Comparison of ENCODE assay signal across 8 cellular contexts in the genomic region with DNA sequence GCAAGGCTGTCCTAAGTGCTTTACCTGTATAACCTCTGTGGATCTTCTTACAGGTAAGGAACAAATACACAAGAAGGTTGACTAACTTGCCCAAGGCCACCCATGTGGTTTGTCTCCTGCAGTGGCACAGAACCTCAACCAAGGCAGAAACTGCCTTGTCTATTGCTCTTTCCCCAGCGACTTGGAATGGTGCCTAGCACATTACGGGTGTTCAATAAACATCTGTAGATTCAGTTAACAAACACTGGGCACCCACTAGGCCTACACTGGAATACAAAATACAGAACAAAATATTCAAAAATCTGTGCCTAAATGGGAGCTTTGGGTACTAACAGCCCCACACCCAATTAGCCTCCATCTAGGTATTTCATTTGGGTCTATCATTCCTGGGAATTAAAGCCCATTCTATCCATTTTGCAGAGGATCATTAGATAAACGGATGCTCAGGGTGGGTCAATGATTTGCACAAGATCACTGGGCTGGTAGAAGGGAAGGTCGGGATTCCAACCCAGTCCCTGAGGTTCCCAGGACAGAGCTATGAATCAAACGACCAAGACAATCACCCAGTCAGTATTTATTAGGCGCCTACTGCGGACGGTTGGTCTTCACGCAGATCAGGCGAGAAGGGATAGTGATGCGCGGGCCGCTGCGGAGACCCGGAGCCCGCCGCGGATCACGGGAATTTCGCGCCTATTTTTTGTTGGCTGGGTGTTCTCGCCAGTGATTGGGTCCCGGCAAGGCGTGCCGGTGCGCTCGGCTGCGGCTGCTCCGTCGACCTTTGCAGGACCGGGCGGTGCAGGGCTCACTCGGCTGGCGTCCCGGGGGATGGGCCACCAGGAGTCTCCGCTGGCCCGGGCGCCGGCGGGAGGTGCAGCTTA. TPM values are rescaled to one million over a fixed set of nuclear protein-coding genes. Genes with fewer than 3 reads are reported as not detected.
DNase-seq lines count a peak whose midpoint lies in the region; ATAC-seq and TF ChIP-seq lines count a peak whose summit lies in the region.

A gene (plus strand): TSS at position 771 of the 878 bp plus-strand sequence. CDS start 55 bp downstream, at position 826.

- peak within 1 kb of the TSS; percentile 87 for H2AFZ ChIP-seq in mesenchymal stem cell (ENCODE audit: low read depth, low read length)

- peak within 1 kb of the TSS; percentile 100 for H3K27ac ChIP-seq in mesenchymal stem cell (ENCODE audit: low read length, poor library complexity, severe bottlenecking)

- H3K27ac Mint-ChIP-seq in WTC11: peak within 1 kb of the TSS; percentile 100
- H3K27ac Mint-ChIP-seq in stimulated activated effector memory CD8-positive, alpha-beta T cell treated with anti-CD3 and anti-CD28 coated beads, Interleukin-12 subunit alpha, Interleukin-12 subunit beta, amount 100 ng/mL, for 72 hours: peak within 1 kb of the TSS; percentile 100

- CTCF ChIA-PET in WTC11 (lab: Charles Lee): interaction anchor here (1.2 to 4.6 kb wide), 6 partner anchors 8 to 324 kb away, joined by 3 to 21 read pairs (median 4); no protein-coding TSS in a partner anchor

- peaks cover 0 to 4% of the 10 kb centered on the region in 2 experiments for H3K27me3 ChIP-seq in mesenchymal stem cell (ENCODE audit: control insufficient read depth in 1 of 2, insufficient read depth in 1 of 2, low read length in 2 of 2)

- peak within 1 kb of the TSS; percentile 100 for H4K8ac ChIP-seq in mesenchymal stem cell (ENCODE audit: low read length)

- peak within 1 kb of the TSS; percentile 93 for H3K4me2 ChIP-seq in mesenchymal stem cell (ENCODE audit: low read length, poor library complexity, severe bottlenecking)

- TF ChIP-seq POLR2A in GM18505 (IDR thresholded peaks at IDR 0.05; ENCODE audit: borderline replicate concordance, extremely low read depth, insufficient read depth, insufficient read length): no peak

- peak within 1 kb of the TSS; percentile 83 for H3K4me3 Mint-ChIP-seq in WTC11
- H3K4me3 Mint-ChIP-seq in stimulated activated effector memory CD8-positive, alpha-beta T cell treated with anti-CD3 and anti-CD28 coated beads, Interleukin-12 subunit alpha, Interleukin-12 subunit beta, amount 100 ng/mL, for 72 hours: peak within 1 kb of the TSS; percentile 84

- WGBS in mesenchymal stem cell: 3% methylated on average over 32 of the region's 40 CpGs

- peak within 1 kb of the TSS; percentile 86 to 96 for H2BK12ac ChIP-seq in mesenchymal stem cell (ENCODE audit: low read length in 2 of 2)

- peak within 1 kb of the TSS; percentile 100 for H2BK15ac ChIP-seq in mesenchymal stem cell (ENCODE audit: low read depth, poor library complexity, severe bottlenecking)

- ATAC-seq in GM18505 (IDR thresholded peaks at IDR 0.05; ENCODE audit: unreplicated experiment) (peak; percentile 45), HG02938 (IDR thresholded peaks at IDR 0.05; ENCODE audit: unreplicated experiment) (peak; percentile 30), WTC11 (peak; percentile 68)
- peak; percentile 58 for ATAC-seq in stimulated activated effector memory CD8-positive, alpha-beta T cell treated with anti-CD3 and anti-CD28 coated beads, Interleukin-12 subunit alpha, Interleukin-12 subunit beta, amount 100 ng/mL, for 72 hours

- peak within 1 kb of the TSS in 1 of 2 experiments; percentile 82 for H3K23ac ChIP-seq in mesenchymal stem cell (ENCODE audit: low read length in 2 of 2)

- no peak for TF ChIP-seq CTCF in WTC11 (IDR thresholded peaks at IDR 0.05)

- H2AK5ac ChIP-seq in mesenchymal stem cell (ENCODE audit: low read length, severe bottlenecking): no peak within 1 kb of the TSS

- H3K18ac ChIP-seq in mesenchymal stem cell (ENCODE audit: low read depth in 1 of 2, low read length in 2 of 2): peak within 1 kb of the TSS; percentile 96 to 99

- peaks cover 3% of the 10 kb centered on the region for H3K79me1 ChIP-seq in mesenchymal stem cell (replicated peaks; ENCODE audit: low read length, poor library complexity, severe bottlenecking)

- H2BK5ac ChIP-seq in mesenchymal stem cell (ENCODE audit: low read depth, low read length, poor library complexity, severe bottlenecking): peak within 1 kb of the TSS; percentile 100

- peaks cover 42% of the 10 kb centered on the region for H3K4me1 Mint-ChIP-seq in WTC11
- peaks cover 38% of the 10 kb centered on the region for H3K4me1 Mint-ChIP-seq in stimulated activated effector memory CD8-positive, alpha-beta T cell treated with anti-CD3 and anti-CD28 coated beads, Interleukin-12 subunit alpha, Interleukin-12 subunit beta, amount 100 ng/mL, for 72 hours

- no peaks in the 10 kb centered on the region for H3K9me3 Mint-ChIP-seq in WTC11
- no peaks in the 10 kb centered on the region for H3K9me3 Mint-ChIP-seq in stimulated activated effector memory CD8-positive, alpha-beta T cell treated with anti-CD3 and anti-CD28 coated beads, Interleukin-12 subunit alpha, Interleukin-12 subunit beta, amount 100 ng/mL, for 72 hours

- peak within 1 kb of the TSS; percentile 100 for H2BK120ac ChIP-seq in mesenchymal stem cell (ENCODE audit: low read depth, low read length)

- POLR2A ChIA-PET in WTC11 (lab: Charles Lee): interaction anchor here (0.8 to 2.0 kb wide), 2 partner anchors 29 to 125 kb away, joined by 3 to 4 read pairs; no protein-coding TSS in a partner anchor

- H3K4me1 ChIP-seq in mesenchymal stem cell (ENCODE audit: control insufficient read depth, insufficient read depth, low read depth, low read length): peaks cover 11% of the 10 kb centered on the region

- H3K4ac ChIP-seq in mesenchymal stem cell (ENCODE audit: low read depth in 1 of 2, low read length in 2 of 2): peak within 1 kb of the TSS; percentile 86 to 89

- H3K27me3 Mint-ChIP-seq in WTC11 (ENCODE audit: low read depth): no peaks in the 10 kb centered on the region

- peak within 1 kb of the TSS; percentile 100 for H4K91ac ChIP-seq in mesenchymal stem cell (ENCODE audit: low read length)

- peaks cover 0 to 8% of the 10 kb centered on the region in 2 experiments for H3K36me3 ChIP-seq in mesenchymal stem cell (ENCODE audit: control insufficient read depth in 1 of 2, insufficient read depth in 2 of 2, low read depth in 1 of 2, low read length in 2 of 2)

- DNase-seq in 8988T (peak; percentile 79), NCI-H146 (lab: John Stamatoyannopoulos, UW) (peak; percentile 88), WTC11 (ENCODE audit: low spot score) (peak; percentile 76), dermis microvascular lymphatic vessel endothelial cell (ENCODE audit: low read depth in 2 of 2) (peak in 1 of 2 donors; percentile 64), mesenchymal stem cell (no peak)
- DNase-seq in stimulated activated effector memory CD8-positive, alpha-beta T cell treated with anti-CD3 and anti-CD28 coated beads, Interleukin-12 subunit alpha, Interleukin-12 subunit beta, amount 100 ng/mL, for 72 hours (ENCODE audit: low spot score in 2 of 2): no peak

- peak within 1 kb of the TSS; percentile 91 to 96 for H3K4me3 ChIP-seq in mesenchymal stem cell (ENCODE audit: insufficient read depth in 1 of 2, low read depth in 1 of 2, low read length in 2 of 2)

- peaks cover 10% of the 10 kb centered on the region for H3K36me3 Mint-ChIP-seq in WTC11
- peaks cover 41% of the 10 kb centered on the region for H3K36me3 Mint-ChIP-seq in stimulated activated effector memory CD8-positive, alpha-beta T cell treated with anti-CD3 and anti-CD28 coated beads, Interleukin-12 subunit alpha, Interleukin-12 subunit beta, amount 100 ng/mL, for 72 hours

- H3K9me3 ChIP-seq in mesenchymal stem cell (ENCODE audit: control insufficient read depth, low read length): no peaks in the 10 kb centered on the region

- peak within 1 kb of the TSS; percentile 84 to 92 for H3K14ac ChIP-seq in mesenchymal stem cell (ENCODE audit: low read length in 2 of 2)

- peak within 1 kb of the TSS; percentile 100 for H3K9ac ChIP-seq in mesenchymal stem cell (ENCODE audit: low read length)

TF ChIP-seq in WTC11, 78 proteins besides CTCF, POLR2A, EP300 and RAD21 (continues in another document):
- TF ChIP-seq ZNF263 (CRISPR knock-in tag; IDR thresholded peaks at IDR 0.05; ENCODE audit: low read depth) (peak; percentile 23; the same call in 1 of the 2 replicates), ZNF138 (CRISPR knock-in tag; conservative IDR thresholded peaks at IDR 0.05) (no peak), ELF4 (CRISPR knock-in tag; IDR thresholded peaks at IDR 0.05; ENCODE audit: low read depth) (0 out of 2 replicates have a peak, but pooled peaks have one; percentile 21), ESRRA (CRISPR knock-in tag; IDR thresholded peaks at IDR 0.05; ENCODE audit: borderline replicate concordance) (peak; percentile 12; the same call in 1 of the 2 replicates)
- TF ChIP-seq, protein P1, sequence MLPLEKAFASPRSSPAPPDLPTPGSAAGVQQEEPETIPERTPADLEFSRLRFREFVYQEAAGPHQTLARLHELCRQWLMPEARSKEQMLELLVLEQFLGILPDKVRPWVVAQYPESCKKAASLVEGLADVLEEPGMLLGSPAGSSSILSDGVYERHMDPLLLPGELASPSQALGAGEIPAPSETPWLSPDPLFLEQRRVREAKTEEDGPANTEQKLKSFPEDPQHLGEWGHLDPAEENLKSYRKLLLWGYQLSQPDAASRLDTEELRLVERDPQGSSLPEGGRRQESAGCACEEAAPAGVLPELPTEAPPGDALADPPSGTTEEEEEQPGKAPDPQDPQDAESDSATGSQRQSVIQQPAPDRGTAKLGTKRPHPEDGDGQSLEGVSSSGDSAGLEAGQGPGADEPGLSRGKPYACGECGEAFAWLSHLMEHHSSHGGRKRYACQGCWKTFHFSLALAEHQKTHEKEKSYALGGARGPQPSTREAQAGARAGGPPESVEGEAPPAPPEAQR (CRISPR knock-in tag; IDR thresholded peaks at IDR 0.05): no peak
- TF ChIP-seq, protein P2, sequence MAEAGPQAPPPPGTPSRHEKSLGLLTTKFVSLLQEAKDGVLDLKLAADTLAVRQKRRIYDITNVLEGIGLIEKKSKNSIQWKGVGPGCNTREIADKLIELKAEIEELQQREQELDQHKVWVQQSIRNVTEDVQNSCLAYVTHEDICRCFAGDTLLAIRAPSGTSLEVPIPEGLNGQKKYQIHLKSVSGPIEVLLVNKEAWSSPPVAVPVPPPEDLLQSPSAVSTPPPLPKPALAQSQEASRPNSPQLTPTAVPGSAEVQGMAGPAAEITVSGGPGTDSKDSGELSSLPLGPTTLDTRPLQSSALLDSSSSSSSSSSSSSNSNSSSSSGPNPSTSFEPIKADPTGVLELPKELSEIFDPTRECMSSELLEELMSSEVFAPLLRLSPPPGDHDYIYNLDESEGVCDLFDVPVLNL (CRISPR knock-in tag; IDR thresholded peaks at IDR 0.05; ENCODE audit: borderline replicate concordance, low read depth): 0 out of 2 replicates have a peak, but pooled peaks have one; percentile 25
- TF ChIP-seq, protein P3, sequence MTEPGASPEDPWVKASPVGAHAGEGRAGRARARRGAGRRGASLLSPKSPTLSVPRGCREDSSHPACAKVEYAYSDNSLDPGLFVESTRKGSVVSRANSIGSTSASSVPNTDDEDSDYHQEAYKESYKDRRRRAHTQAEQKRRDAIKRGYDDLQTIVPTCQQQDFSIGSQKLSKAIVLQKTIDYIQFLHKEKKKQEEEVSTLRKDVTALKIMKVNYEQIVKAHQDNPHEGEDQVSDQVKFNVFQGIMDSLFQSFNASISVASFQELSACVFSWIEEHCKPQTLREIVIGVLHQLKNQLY (CRISPR knock-in tag; IDR thresholded peaks at IDR 0.05): 0 out of 2 replicates have a peak, but pooled peaks have one; percentile 30

RNA-seq across cellular contexts. Expression of the gene that starts here (rescaled TPM):
- total RNA-seq in WTC11 (2021) (35.8 to 37.2 TPM (median 35.9 TPM) in 3 replicates), dermis microvascular lymphatic vessel endothelial cell (11.3 and 16.7 TPM in 2 replicates)
- polyA plus RNA-seq in mesenchymal stem cell (2013, experiment 1 of 2): 11.0 TPM
- polyA plus RNA-seq in mesenchymal stem cell (2013, experiment 2 of 2): 10.8 TPM

Comparison
In these comparisons a context has a peak if more than half of its experiments do, and no peak if none do; other contexts are left out.
1. DNase-seq: peak in 8988T (single experiment), NCI-H146 (single experiment) and WTC11 (single experiment); none in mesenchymal stem cell (single experiment) and stimulated activated effector memory CD8-positive, alpha-beta T cell treated with anti-CD3 and anti-CD28 coated beads, Interleukin-12 subunit alpha, Interleukin-12 subunit beta, amount 100 ng/mL, for 72 hours (0 of 2).
2. Peak in every context shown above with its lines, with median percentiles within 50 percentile points of each other: ATAC-seq.